Comparison of ENCODE assay signal across 8 cellular contexts in the genomic region with DNA sequence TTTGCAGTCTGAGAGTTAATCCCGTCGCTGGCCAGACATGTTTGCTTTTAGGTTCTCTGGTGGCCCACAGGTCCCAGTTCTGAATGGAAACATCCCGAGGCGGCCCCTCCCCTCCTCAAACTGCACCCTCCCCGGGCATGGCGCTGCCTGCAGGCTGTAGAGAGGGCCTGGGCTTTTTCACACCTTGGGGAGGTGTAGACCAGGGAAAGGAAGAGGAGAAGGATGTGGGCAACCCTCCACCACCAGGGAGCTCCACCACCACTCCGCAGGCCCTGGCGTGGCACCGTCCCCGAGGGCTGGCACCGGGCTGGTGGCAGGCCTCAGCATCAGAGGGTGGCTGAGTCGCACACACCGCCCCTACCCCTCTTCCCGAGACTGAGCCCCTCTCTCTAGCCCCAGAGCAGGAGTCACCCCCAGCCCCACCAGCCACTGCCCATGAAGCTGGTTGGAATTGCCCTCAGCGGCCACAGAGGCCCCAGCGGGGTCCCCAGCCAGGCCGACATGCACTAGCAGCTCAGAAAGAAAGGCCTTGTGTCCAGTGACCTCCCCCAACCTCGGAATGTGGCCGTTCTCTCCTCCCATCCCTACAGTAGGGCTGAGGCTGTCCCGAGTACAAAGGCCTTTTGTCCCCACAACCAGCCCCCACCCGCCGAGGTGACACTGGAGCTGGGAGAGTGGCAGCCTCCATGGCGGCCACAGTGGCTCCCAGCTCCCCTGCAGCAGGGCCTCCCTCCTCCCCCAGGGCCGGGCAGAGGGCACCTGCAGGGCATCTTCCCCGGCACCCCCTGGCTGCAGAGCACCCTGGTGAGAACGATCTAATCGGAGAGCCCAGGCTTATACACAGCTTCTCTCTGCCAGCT. TPM values are rescaled to one million over a fixed set of nuclear protein-coding genes. Genes with fewer than 3 reads are reported as not detected.
DNase-seq lines count a peak whose midpoint lies in the region; ATAC-seq and TF ChIP-seq lines count a peak whose summit lies in the region.

No MANE protein-coding gene starts in this region.

- ATAC-seq in natural killer cell (peak; percentile 71 to 96 (median 87)), GM21360 (IDR thresholded peaks at IDR 0.05; ENCODE audit: unreplicated experiment) (no peak)

- no peaks in the 10 kb centered on the region for H3K27me3 ChIP-seq in endodermal cell (ENCODE audit: control insufficient read depth, insufficient read depth, low read length, poor library complexity, severe bottlenecking)

- peak; percentile 56 for DNase-seq in activated gamma-delta T cell treated with Interleukin-2 at 50 U/mL for 16 hours
- no peak for DNase-seq in activated gamma-delta T cell (lab: John Stamatoyannopoulos, UW)
- DNase-seq in endodermal cell: peak; percentile 87
- DNase-seq in natural killer cell: no peak
- DNase-seq in SK-N-DZ (ENCODE audit: low spot score): no peak
- DNase-seq in NCI-H446 (lab: John Stamatoyannopoulos, UW): no peak

- H3K36me3 ChIP-seq in endodermal cell (ENCODE audit: control insufficient read depth, insufficient read depth, low read length): no peaks in the 10 kb centered on the region

- WGBS in endodermal cell (ENCODE audit: insufficient coverage in 1 of 2, insufficient read length in 1 of 2), 2 experiments: 53 to 56% methylated on average over 10 to 26 of the region's 27 CpGs

- H3K4me3 Mint-ChIP-seq in endodermal cell (no peak overlapping the region), natural killer cell (peak overlapping the region; percentile 21)

- H3K4me3 ChIP-seq in WI38 (ENCODE audit: low read depth, low read length) (no peak overlapping the region), endodermal cell (ENCODE audit: low read length) (no peak overlapping the region)

- peaks cover 6% of the 10 kb centered on the region for H3K9me3 ChIP-seq in endodermal cell (ENCODE audit: control insufficient read depth, low read length)

- H3K27ac Mint-ChIP-seq in endodermal cell (peak overlapping the region; percentile 85), natural killer cell (no peak overlapping the region)

- peak overlapping the region; percentile 94 for H3K27ac ChIP-seq in endodermal cell (ENCODE audit: low read depth, low read length)

- H3K36me3 Mint-ChIP-seq in endodermal cell (ENCODE audit: low read depth) (no peaks in the 10 kb centered on the region), natural killer cell (no peaks in the 10 kb centered on the region)

- H3K9ac ChIP-seq in endodermal cell (ENCODE audit: extremely low read depth, low read length, poor library complexity, severe bottlenecking): peak overlapping the region; percentile 34

- H3K9me3 Mint-ChIP-seq in endodermal cell: peaks cover 7% of the 10 kb centered on the region
- no peaks in the 10 kb centered on the region for H3K9me3 Mint-ChIP-seq in natural killer cell

- peak; percentile 11; the same call in 1 of the 2 replicates for TF ChIP-seq CTCF in WI38 (IDR thresholded peaks at IDR 0.05; ENCODE audit: low read depth, low read length)
- peak; percentile 63 for TF ChIP-seq CTCF in endodermal cell (conservative IDR thresholded peaks at IDR 0.05)
- no peak for TF ChIP-seq CTCF in natural killer cell (IDR thresholded peaks at IDR 0.05)

- intact Hi-C loops in natural killer cell (cut with micrococcal nuclease): no loop called here

- H3K4me1 ChIP-seq in endodermal cell (ENCODE audit: control insufficient read depth, insufficient read depth, low read length): peaks cover 10% of the 10 kb centered on the region

- H3K27me3 Mint-ChIP-seq in endodermal cell (ENCODE audit: insufficient read depth) (peaks cover 4% of the 10 kb centered on the region), natural killer cell (ENCODE audit: low read depth in 2 of 2) (peaks cover 35% of the 10 kb centered on the region in 2 donors)

- H3K4me1 Mint-ChIP-seq in endodermal cell (peaks cover 10% of the 10 kb centered on the region), natural killer cell (peaks cover 17 to 30% of the 10 kb centered on the region in 2 donors)

RNA-seq across cellular contexts. Expression of gene INF2, which starts 23.5 kb away (rescaled TPM):
- 100 to 1,000 TPM in 1 of 2 donors, 10 to 100 TPM in 1; 99.7 to 114 TPM for total RNA-seq in endodermal cell
- 35.2 TPM for polyA plus RNA-seq in endodermal cell (2013, experiment 1 of 2)
- polyA plus RNA-seq in endodermal cell (2013, experiment 2 of 2): 35.8 TPM
- total RNA-seq in natural killer cell: 10 to 100 TPM; 12.7 to 21.9 (median 15.3) TPM
- 12.4 and 17.6 TPM in 2 replicates for polyA plus RNA-seq in SK-N-DZ (2014; cell fraction: cytosol; rRNA removed)
- 28.3 and 37.7 TPM in 2 replicates for polyA plus RNA-seq in SK-N-DZ (2014; cell fraction: nucleus; rRNA removed)

RNA-seq across cellular contexts. Expression of gene ADSS1, which starts 58.1 kb away (rescaled TPM):
- 10 to 100 TPM; 15.8 to 31.0 TPM for total RNA-seq in endodermal cell
- 16.1 TPM for polyA plus RNA-seq in endodermal cell (2013, experiment 1 of 2)
- 14.1 TPM for polyA plus RNA-seq in endodermal cell (2013, experiment 2 of 2)
- 1 to 10 TPM; 2.1 to 2.7 (median 2.5) TPM for total RNA-seq in natural killer cell
- polyA plus RNA-seq in SK-N-DZ (2014; cell fraction: cytosol; rRNA removed): 0.26 and 0.58 TPM in 2 replicates
- polyA plus RNA-seq in SK-N-DZ (2014; cell fraction: nucleus; rRNA removed): 1.4 and 2.1 TPM in 2 replicates

Comparison
In these comparisons a context has a peak if more than half of its experiments do, and no peak if none do; other contexts are left out.
1. DNase-seq: peak in activated gamma-delta T cell treated with Interleukin-2 at 50 U/mL for 16 hours (single experiment) and endodermal cell (single experiment); none in activated gamma-delta T cell (single experiment), natural killer cell (single experiment), SK-N-DZ (single experiment) and NCI-H446 (0 of 2).
2. RNA of gene INF2, which starts 23.5 kb away (total RNA-seq): 99.7 to 114 TPM in endodermal cell; 12.7 to 21.9 TPM in natural killer cell; every median in the first group is over 4 times any median in the second.
3. RNA of gene ADSS1, which starts 58.1 kb away (total RNA-seq): 15.8 to 31.0 TPM in endodermal cell; 2.1 to 2.7 TPM in natural killer cell; every median in the first group is over 4 times any median in the second.